ENCODE assay signal across 7 cellular contexts in genomic region chr9:127445851-127446719, GRCh38. TPM values are rescaled to one million over a fixed set of nuclear protein-coding genes. Genes with fewer than 3 reads are reported as not detected.
DNase-seq lines count a peak whose midpoint lies in the region; ATAC-seq, FAIRE-seq and TF ChIP-seq lines count a peak whose summit lies in the region.

No MANE protein-coding gene starts in this region.

- H3K4me2 ChIP-seq in GM23248 (ENCODE audit: unreplicated experiment), result no peak overlapping the region

- no peak for FAIRE-seq in kidney (lab: Jason Lieb, UNC)

- intact Hi-C loops in kidney (cut with DNase I), result no loop called here
- intact Hi-C loops in Right ventricle myocardium superior (cut with DNase I), result no loop called here

- WGBS in GM23248 (ENCODE audit: low coverage in 1 of 2, low lambda C conversion rate in 2 of 2, missing lambda C conversion rate in 2 of 2), 2 experiments, result 61 to 62% methylated on average over 4 of the region's 4 CpGs

- no peak overlapping the region for H2AFZ ChIP-seq in GM23248

- H3K4me1 ChIP-seq in GM23248 (ENCODE audit: insufficient read depth) (0 out of 2 replicates have a peak, but pooled peaks cover 11% of the 10 kb centered on the region), kidney (ENCODE audit: control insufficient read depth in 1 of 2, insufficient read depth in 1 of 2, low read depth in 1 of 2, low read length in 2 of 2) (peaks cover 0 to 18% of the 10 kb centered on the region in 2 donors)

- H3K36me3 Mint-ChIP-seq in T-cell, result peaks cover 69% of the 10 kb centered on the region

- in situ Hi-C loops in Caki2 (cut with HindIII; ENCODE audit: low pct_unique_long_range_greater_than_20kb, low sequenced_read_pairs) (no loop called here), GM23248 (cut with MboI) (no loop called here)

- H3K27ac ChIP-seq in GM23248, result peak overlapping the region; percentile 89
- no peak overlapping the region for H3K27ac ChIP-seq in kidney (ENCODE audit: low read depth in 2 of 2, low read length in 2 of 2)

- DNase-seq in Caki2 (ENCODE audit: low read depth) (peak; percentile 40), GM23248 (no peak), T-cell (no peak), kidney (peak; percentile 12), Right ventricle myocardium superior (no peak), DMS114 treated with DMSO at 0.1 percent for 48 hours (lab: John Stamatoyannopoulos, UW; ENCODE audit: unreplicated experiment) (no peak)

- no peak for ATAC-seq in T-cell (replicated peaks in 1 of 4)
- no peak for ATAC-seq in Right ventricle myocardium superior (ENCODE audit: poor library complexity)
- ATAC-seq in HG03457 (IDR thresholded peaks at IDR 0.05; ENCODE audit: unreplicated experiment), result no peak

- H3K9ac ChIP-seq in GM23248 (no peak overlapping the region), kidney (ENCODE audit: low read length in 2 of 2) (no peak overlapping the region)

- H3K27ac Mint-ChIP-seq in T-cell, result peak overlapping the region; percentile 15 to 24

- H3K9me2 ChIP-seq in GM23248 (ENCODE audit: insufficient read depth), result no peaks in the 10 kb centered on the region

- H3K9me3 ChIP-seq in GM23248 (ENCODE audit: low read depth), result no peaks in the 10 kb centered on the region
- H3K9me3 ChIP-seq in kidney (ENCODE audit: control insufficient read depth in 1 of 2, low read length in 2 of 2), result peaks cover 0 to 5% of the 10 kb centered on the region in 2 donors

- H3F3A ChIP-seq in GM23248 (ENCODE audit: insufficient read depth), result peaks cover 72% of the 10 kb centered on the region

- H3K4me3 ChIP-seq in GM23248, result no peak overlapping the region
- H3K4me3 ChIP-seq in kidney (ENCODE audit: low read length in 2 of 2), result no peak overlapping the region

- no peaks in the 10 kb centered on the region for H3K27me3 ChIP-seq in GM23248 (replicated peaks; ENCODE audit: insufficient read depth)

- no peak for TF ChIP-seq CTCF in kidney (IDR thresholded peaks at IDR 0.05; ENCODE audit: borderline replicate concordance, extremely low read depth, insufficient read depth)

- H3K9me3 Mint-ChIP-seq in T-cell, result no peaks in the 10 kb centered on the region

- H3K79me2 ChIP-seq in GM23248 (ENCODE audit: insufficient read depth), result peaks cover 36% of the 10 kb centered on the region

- peaks cover 22% of the 10 kb centered on the region for H4K20me1 ChIP-seq in GM23248 (ENCODE audit: insufficient read depth)

- peaks cover 62% of the 10 kb centered on the region for H3K36me3 ChIP-seq in GM23248 (ENCODE audit: low read depth)
- H3K36me3 ChIP-seq in kidney (ENCODE audit: control insufficient read depth in 1 of 2, insufficient read depth in 2 of 2, low read length in 2 of 2), result peaks cover 37 to 42% of the 10 kb centered on the region in 2 donors

- POLR2A ChIA-PET in T-cell (lab: Charles Lee), result no interaction called here

- peaks cover 28 to 34% (median 28%) of the 10 kb centered on the region in 3 donors for H3K4me1 Mint-ChIP-seq in T-cell

- no peaks in the 10 kb centered on the region for H3K27me3 Mint-ChIP-seq in T-cell

- CTCF ChIA-PET in T-cell (lab: Charles Lee), result no interaction called here

- no peak overlapping the region for H3K4me3 Mint-ChIP-seq in T-cell

RNA-seq across cellular contexts. Expression of gene RPL12, which starts 5.1 kb away (rescaled TPM):
- 1,560 and 1,589 TPM in 2 replicates for total RNA-seq in Caki2 (2014; rRNA removed; shearing (Covaris generic); ENCODE audit: low replicate concordance)
- total RNA-seq in GM23248 (2014; rRNA removed; shearing (Covaris generic)), result 1,255 and 1,676 TPM in 2 replicates
- 576 and 594 TPM in 2 replicates for polyA plus RNA-seq in GM23248 (2016; fragmentation: Nextera tagmentation; extraction: Ambion mirVana)
- total RNA-seq in T-cell, result 1,000 to 10,000 TPM; 1,494 to 1,979 (median 1,776) TPM
- 985 TPM for total RNA-seq in kidney
- 1,980 TPM for polyA plus RNA-seq in kidney (ENCODE audit: insufficient read depth, low read depth, low replicate concordance)
- total RNA-seq in Right ventricle myocardium superior, result 628 TPM

RNA-seq across cellular contexts. Expression of gene LRSAM1, which starts 5.2 kb away (rescaled TPM):
- total RNA-seq in Caki2 (2014; rRNA removed; shearing (Covaris generic); ENCODE audit: low replicate concordance), result 9.5 and 13.0 TPM in 2 replicates
- 10.5 and 15.5 TPM in 2 replicates for total RNA-seq in GM23248 (2014; rRNA removed; shearing (Covaris generic))
- polyA plus RNA-seq in GM23248 (2016; fragmentation: Nextera tagmentation; extraction: Ambion mirVana) (14.9 TPM in 2 replicates), kidney (ENCODE audit: insufficient read depth, low read depth, low replicate concordance) (15.8 TPM)
- total RNA-seq in T-cell (10 to 100 TPM; 17.9 to 30.3 (median 25.1) TPM), kidney (24.6 TPM), Right ventricle myocardium superior (52.1 TPM)

RNA-seq across cellular contexts. Expression of gene ZNF79, which starts 21.9 kb away (rescaled TPM):
- total RNA-seq in Caki2 (2014; rRNA removed; shearing (Covaris generic); ENCODE audit: low replicate concordance), result 2.5 and 2.8 TPM in 2 replicates
- total RNA-seq in GM23248 (2014; rRNA removed; shearing (Covaris generic)), result 3.4 and 6.9 TPM in 2 replicates
- polyA plus RNA-seq in GM23248 (2016; fragmentation: Nextera tagmentation; extraction: Ambion mirVana) (4.2 and 4.4 TPM in 2 replicates), kidney (ENCODE audit: insufficient read depth, low read depth, low replicate concordance) (2.1 TPM)
- total RNA-seq in T-cell (10 to 100 TPM in 3 of 5 donors, 1 to 10 TPM in 2; 7.2 to 20.2 (median 17.3) TPM), kidney (9.1 TPM), Right ventricle myocardium superior (5.8 TPM)

RNA-seq across cellular contexts. Expression of gene SLC2A8, which starts 49.1 kb away (rescaled TPM):
- 13.0 and 16.7 TPM in 2 replicates for total RNA-seq in Caki2 (2014; rRNA removed; shearing (Covaris generic); ENCODE audit: low replicate concordance)
- 9.9 and 11.9 TPM in 2 replicates for total RNA-seq in GM23248 (2014; rRNA removed; shearing (Covaris generic))
- 8.7 and 9.6 TPM in 2 replicates for polyA plus RNA-seq in GM23248 (2016; fragmentation: Nextera tagmentation; extraction: Ambion mirVana)
- 1 to 10 TPM; 1.4 to 6.2 (median 2.6) TPM for total RNA-seq in T-cell
- 15.3 TPM for total RNA-seq in kidney
- polyA plus RNA-seq in kidney (ENCODE audit: insufficient read depth, low read depth, low replicate concordance), result 22.0 TPM
- 16.6 TPM for total RNA-seq in Right ventricle myocardium superior

Comparison
In these comparisons a context has a peak if more than half of its experiments do, and no peak if none do; other contexts are left out.
1. DNase-seq: peak in Caki2 (single experiment) and kidney (single experiment); none in GM23248 (single experiment), T-cell (0 of 34), Right ventricle myocardium superior (single experiment) and DMS114 treated with DMSO at 0.1 percent for 48 hours (single experiment).